In genomic region chr10:91080776-91081175, GRCh38 we compare ENCODE assay signal across 2 cellular contexts.
TF ChIP-seq lines count a peak whose summit lies in the region.

No MANE protein-coding gene starts in this region.

TF ChIP-seq in GM23338, 12 proteins besides CTCF, POLR2A, EP300 and RAD21:
- TF ChIP-seq ZNF331 (CRISPR knock-in tag; IDR thresholded peaks at IDR 0.05; ENCODE audit: low read depth) (no peak), CREB1 (CRISPR knock-in tag; IDR thresholded peaks at IDR 0.05; ENCODE audit: low read depth) (no peak), EZH2phosphoT487 (IDR thresholded peaks at IDR 0.05; ENCODE audit: unreplicated experiment) (no peak), REST (IDR thresholded peaks at IDR 0.05; ENCODE audit: unreplicated experiment) (no peak), STAT1 (IDR thresholded peaks at IDR 0.05; ENCODE audit: unreplicated experiment) (no peak)

TF ChIP-seq in H1, 55 proteins besides CTCF, POLR2A, EP300 and RAD21:
- TF ChIP-seq FOSL1 (IDR thresholded peaks at IDR 0.05; ENCODE audit: insufficient read depth, low read depth, low read length) (no peak), SIX5 (IDR thresholded peaks at IDR 0.05; ENCODE audit: low read depth, low read length) (no peak), CBX5 (IDR thresholded peaks at IDR 0.05; ENCODE audit: low read depth, low read length) (no peak), RBBP5 (IDR thresholded peaks at IDR 0.05; ENCODE audit: borderline replicate concordance, low read depth, low read length) (no peak), TCF12 (IDR thresholded peaks at IDR 0.05; ENCODE audit: low read depth, low read length) (no peak), SRF (IDR thresholded peaks at IDR 0.05; ENCODE audit: low read depth, low read length) (no peak), HDAC6 (IDR thresholded peaks at IDR 0.05; ENCODE audit: low read depth, low read length) (no peak), BACH1 (IDR thresholded peaks at IDR 0.05; ENCODE audit: low read length) (no peak), SUZ12 (IDR thresholded peaks at IDR 0.05; ENCODE audit: low read length) (no peak), RXRA (IDR thresholded peaks at IDR 0.05; ENCODE audit: insufficient read depth, low read depth, low read length) (no peak), KDM1A (IDR thresholded peaks at IDR 0.05; ENCODE audit: borderline replicate concordance, low read length) (no peak)
- TF ChIP-seq, protein P1, sequence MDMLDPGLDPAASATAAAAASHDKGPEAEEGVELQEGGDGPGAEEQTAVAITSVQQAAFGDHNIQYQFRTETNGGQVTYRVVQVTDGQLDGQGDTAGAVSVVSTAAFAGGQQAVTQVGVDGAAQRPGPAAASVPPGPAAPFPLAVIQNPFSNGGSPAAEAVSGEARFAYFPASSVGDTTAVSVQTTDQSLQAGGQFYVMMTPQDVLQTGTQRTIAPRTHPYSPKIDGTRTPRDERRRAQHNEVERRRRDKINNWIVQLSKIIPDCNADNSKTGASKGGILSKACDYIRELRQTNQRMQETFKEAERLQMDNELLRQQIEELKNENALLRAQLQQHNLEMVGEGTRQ (IDR thresholded peaks at IDR 0.05; ENCODE audit: low read length), result no peak
- TF ChIP-seq, protein P2, sequence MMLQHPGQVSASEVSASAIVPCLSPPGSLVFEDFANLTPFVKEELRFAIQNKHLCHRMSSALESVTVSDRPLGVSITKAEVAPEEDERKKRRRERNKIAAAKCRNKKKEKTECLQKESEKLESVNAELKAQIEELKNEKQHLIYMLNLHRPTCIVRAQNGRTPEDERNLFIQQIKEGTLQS (IDR thresholded peaks at IDR 0.05; ENCODE audit: insufficient read depth, low read depth, low read length), result no peak
